1 cellular context compared by ENCODE assay signal in the genomic region with DNA sequence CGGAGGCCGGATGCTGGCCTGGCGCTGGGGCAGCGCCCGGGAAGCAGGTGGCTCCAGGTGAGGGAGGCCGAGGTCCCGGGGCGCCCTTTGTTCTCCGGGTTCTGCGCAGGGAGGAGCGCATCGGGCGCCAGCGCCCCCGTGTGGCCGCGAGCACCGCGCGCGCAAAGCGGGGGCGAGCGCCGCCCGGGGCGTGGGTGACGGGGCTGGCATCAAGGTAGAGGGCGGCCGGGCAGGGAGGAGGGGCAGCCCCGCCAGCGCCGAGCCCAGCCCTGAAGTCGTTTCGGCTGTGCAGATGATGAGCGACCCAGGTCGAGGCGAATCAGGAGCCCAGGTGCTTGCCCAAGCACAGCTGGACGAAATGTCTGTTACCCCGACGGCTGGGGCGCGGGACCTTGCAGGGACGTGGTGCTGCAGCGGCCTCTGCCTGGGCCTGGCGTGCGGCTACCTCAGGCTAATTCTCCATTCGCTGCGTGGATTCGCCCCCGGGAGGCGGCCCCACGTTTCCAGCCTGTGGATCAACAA.
TF ChIP-seq lines count a peak whose summit lies in the region.

No MANE protein-coding gene starts in this region.

TF ChIP-seq in HepG2, 621 proteins besides CTCF, POLR2A, EP300 and RAD21 (continued from another document and continues in another):
- TF ChIP-seq, protein P1, sequence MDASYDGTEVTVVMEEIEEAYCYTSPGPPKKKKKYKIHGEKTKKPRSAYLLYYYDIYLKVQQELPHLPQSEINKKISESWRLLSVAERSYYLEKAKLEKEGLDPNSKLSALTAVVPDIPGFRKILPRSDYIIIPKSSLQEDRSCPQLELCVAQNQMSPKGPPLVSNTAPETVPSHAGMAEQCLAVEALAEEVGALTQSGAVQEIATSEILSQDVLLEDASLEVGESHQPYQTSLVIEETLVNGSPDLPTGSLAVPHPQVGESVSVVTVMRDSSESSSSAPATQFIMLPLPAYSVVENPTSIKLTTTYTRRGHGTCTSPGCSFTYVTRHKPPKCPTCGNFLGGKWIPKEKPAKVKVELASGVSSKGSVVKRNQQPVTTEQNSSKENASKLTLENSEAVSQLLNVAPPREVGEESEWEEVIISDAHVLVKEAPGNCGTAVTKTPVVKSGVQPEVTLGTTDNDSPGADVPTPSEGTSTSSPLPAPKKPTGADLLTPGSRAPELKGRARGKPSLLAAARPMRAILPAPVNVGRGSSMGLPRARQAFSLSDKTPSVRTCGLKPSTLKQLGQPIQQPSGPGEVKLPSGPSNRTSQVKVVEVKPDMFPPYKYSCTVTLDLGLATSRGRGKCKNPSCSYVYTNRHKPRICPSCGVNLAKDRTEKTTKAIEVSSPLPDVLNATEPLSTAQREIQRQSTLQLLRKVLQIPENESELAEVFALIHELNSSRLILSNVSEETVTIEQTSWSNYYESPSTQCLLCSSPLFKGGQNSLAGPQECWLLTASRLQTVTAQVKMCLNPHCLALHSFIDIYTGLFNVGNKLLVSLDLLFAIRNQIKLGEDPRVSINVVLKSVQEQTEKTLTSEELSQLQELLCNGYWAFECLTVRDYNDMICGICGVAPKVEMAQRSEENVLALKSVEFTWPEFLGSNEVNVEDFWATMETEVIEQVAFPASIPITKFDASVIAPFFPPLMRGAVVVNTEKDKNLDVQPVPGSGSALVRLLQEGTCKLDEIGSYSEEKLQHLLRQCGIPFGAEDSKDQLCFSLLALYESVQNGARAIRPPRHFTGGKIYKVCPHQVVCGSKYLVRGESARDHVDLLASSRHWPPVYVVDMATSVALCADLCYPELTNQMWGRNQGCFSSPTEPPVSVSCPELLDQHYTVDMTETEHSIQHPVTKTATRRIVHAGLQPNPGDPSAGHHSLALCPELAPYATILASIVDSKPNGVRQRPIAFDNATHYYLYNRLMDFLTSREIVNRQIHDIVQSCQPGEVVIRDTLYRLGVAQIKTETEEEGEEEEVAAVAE (CRISPR knock-in tag; IDR thresholded peaks at IDR 0.05; ENCODE audit: borderline replicate concordance): no peak
- TF ChIP-seq, protein P2, sequence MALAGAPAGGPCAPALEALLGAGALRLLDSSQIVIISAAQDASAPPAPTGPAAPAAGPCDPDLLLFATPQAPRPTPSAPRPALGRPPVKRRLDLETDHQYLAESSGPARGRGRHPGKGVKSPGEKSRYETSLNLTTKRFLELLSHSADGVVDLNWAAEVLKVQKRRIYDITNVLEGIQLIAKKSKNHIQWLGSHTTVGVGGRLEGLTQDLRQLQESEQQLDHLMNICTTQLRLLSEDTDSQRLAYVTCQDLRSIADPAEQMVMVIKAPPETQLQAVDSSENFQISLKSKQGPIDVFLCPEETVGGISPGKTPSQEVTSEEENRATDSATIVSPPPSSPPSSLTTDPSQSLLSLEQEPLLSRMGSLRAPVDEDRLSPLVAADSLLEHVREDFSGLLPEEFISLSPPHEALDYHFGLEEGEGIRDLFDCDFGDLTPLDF (CRISPR knock-in tag; IDR thresholded peaks at IDR 0.05): no peak
- TF ChIP-seq NR2F1 (CRISPR knock-in tag; IDR thresholded peaks at IDR 0.05) (no peak), ZNF446 (CRISPR knock-in tag; IDR thresholded peaks at IDR 0.05) (no peak), ZNF260 (CRISPR knock-in tag; IDR thresholded peaks at IDR 0.05; ENCODE audit: borderline replicate concordance, low read depth) (no peak), PITX1 (CRISPR knock-in tag; IDR thresholded peaks at IDR 0.05) (no peak), ZNF768 (CRISPR knock-in tag; IDR thresholded peaks at IDR 0.05) (peak; percentile 50; the same call in 1 of the 2 replicates), SNAPC2 (CRISPR knock-in tag; IDR thresholded peaks at IDR 0.05) (no peak), ZNF205 (CRISPR knock-in tag; IDR thresholded peaks at IDR 0.05) (no peak), SIN3B (IDR thresholded peaks at IDR 0.05; ENCODE audit: low read length) (no peak), ZNF317 (CRISPR knock-in tag; IDR thresholded peaks at IDR 0.05) (no peak), CHD4 (IDR thresholded peaks at IDR 0.05; ENCODE audit: borderline replicate concordance, low read length) (no peak), ZNF720 (CRISPR knock-in tag; IDR thresholded peaks at IDR 0.05) (no peak), RBM22 (optimal IDR thresholded peaks at IDR 0.05; ENCODE audit: low read length) (no peak), BRCA1 (CRISPR knock-in tag; IDR thresholded peaks at IDR 0.05) (no peak), ZZZ3 (CRISPR knock-in tag; IDR thresholded peaks at IDR 0.05; ENCODE audit: borderline replicate concordance) (no peak), ZNF234 (CRISPR knock-in tag; conservative IDR thresholded peaks at IDR 0.05) (no peak), ZNF570 (CRISPR knock-in tag; IDR thresholded peaks at IDR 0.05; ENCODE audit: borderline replicate concordance) (no peak), SMYD3 (CRISPR knock-in tag; IDR thresholded peaks at IDR 0.05) (no peak), ZFP36L2 (CRISPR knock-in tag; IDR thresholded peaks at IDR 0.05) (no peak), HNF4G (IDR thresholded peaks at IDR 0.05; ENCODE audit: borderline replicate concordance, low read depth, low read length) (peak; percentile 23; the same call in 1 of the 2 replicates), HNF4G (CRISPR knock-in tag; IDR thresholded peaks at IDR 0.05; ENCODE audit: borderline replicate concordance, low read depth) (no peak), NFKB2 (CRISPR knock-in tag; IDR thresholded peaks at IDR 0.05; ENCODE audit: borderline replicate concordance) (no peak; the same call in 1 of the 2 replicates), NFIB (CRISPR knock-in tag; IDR thresholded peaks at IDR 0.05; ENCODE audit: borderline replicate concordance) (no peak), NR2F2 (IDR thresholded peaks at IDR 0.05; ENCODE audit: borderline replicate concordance, low read depth) (no peak), ZNF451 (CRISPR knock-in tag; IDR thresholded peaks at IDR 0.05) (0 out of 2 replicates have a peak, but pooled peaks have one; percentile 45), KDM5B (CRISPR knock-in tag; IDR thresholded peaks at IDR 0.05; ENCODE audit: borderline replicate concordance) (peak; percentile 56; the same call in 1 of the 2 replicates), GPN1 (CRISPR knock-in tag; IDR thresholded peaks at IDR 0.05; ENCODE audit: borderline replicate concordance) (no peak), ZNF329 (CRISPR knock-in tag; IDR thresholded peaks at IDR 0.05; ENCODE audit: low read depth) (no peak), ZBTB7A (CRISPR knock-in tag; IDR thresholded peaks at IDR 0.05) (0 out of 2 replicates have a peak, but pooled peaks have one; percentile 23), SP5 (CRISPR knock-in tag; IDR thresholded peaks at IDR 0.05; ENCODE audit: borderline replicate concordance, low read depth) (no peak), RBAK (CRISPR knock-in tag; IDR thresholded peaks at IDR 0.05) (no peak), HOXA9 (CRISPR knock-in tag; IDR thresholded peaks at IDR 0.05; ENCODE audit: borderline replicate concordance) (no peak), ZNF510 (CRISPR knock-in tag; IDR thresholded peaks at IDR 0.05; ENCODE audit: low read depth) (no peak), ZFY (CRISPR knock-in tag; IDR thresholded peaks at IDR 0.05) (peak; percentile 24; the same call in 1 of the 2 replicates), YY1 (IDR thresholded peaks at IDR 0.05; ENCODE audit: insufficient read depth, insufficient replicate concordance, low read depth, low read length) (peak; percentile 28), FOSL2 (CRISPR knock-in tag; IDR thresholded peaks at IDR 0.05) (no peak)
- TF ChIP-seq, protein P3, sequence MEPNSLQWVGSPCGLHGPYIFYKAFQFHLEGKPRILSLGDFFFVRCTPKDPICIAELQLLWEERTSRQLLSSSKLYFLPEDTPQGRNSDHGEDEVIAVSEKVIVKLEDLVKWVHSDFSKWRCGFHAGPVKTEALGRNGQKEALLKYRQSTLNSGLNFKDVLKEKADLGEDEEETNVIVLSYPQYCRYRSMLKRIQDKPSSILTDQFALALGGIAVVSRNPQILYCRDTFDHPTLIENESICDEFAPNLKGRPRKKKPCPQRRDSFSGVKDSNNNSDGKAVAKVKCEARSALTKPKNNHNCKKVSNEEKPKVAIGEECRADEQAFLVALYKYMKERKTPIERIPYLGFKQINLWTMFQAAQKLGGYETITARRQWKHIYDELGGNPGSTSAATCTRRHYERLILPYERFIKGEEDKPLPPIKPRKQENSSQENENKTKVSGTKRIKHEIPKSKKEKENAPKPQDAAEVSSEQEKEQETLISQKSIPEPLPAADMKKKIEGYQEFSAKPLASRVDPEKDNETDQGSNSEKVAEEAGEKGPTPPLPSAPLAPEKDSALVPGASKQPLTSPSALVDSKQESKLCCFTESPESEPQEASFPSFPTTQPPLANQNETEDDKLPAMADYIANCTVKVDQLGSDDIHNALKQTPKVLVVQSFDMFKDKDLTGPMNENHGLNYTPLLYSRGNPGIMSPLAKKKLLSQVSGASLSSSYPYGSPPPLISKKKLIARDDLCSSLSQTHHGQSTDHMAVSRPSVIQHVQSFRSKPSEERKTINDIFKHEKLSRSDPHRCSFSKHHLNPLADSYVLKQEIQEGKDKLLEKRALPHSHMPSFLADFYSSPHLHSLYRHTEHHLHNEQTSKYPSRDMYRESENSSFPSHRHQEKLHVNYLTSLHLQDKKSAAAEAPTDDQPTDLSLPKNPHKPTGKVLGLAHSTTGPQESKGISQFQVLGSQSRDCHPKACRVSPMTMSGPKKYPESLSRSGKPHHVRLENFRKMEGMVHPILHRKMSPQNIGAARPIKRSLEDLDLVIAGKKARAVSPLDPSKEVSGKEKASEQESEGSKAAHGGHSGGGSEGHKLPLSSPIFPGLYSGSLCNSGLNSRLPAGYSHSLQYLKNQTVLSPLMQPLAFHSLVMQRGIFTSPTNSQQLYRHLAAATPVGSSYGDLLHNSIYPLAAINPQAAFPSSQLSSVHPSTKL (CRISPR knock-in tag; IDR thresholded peaks at IDR 0.05): no peak
- TF ChIP-seq, protein P4, sequence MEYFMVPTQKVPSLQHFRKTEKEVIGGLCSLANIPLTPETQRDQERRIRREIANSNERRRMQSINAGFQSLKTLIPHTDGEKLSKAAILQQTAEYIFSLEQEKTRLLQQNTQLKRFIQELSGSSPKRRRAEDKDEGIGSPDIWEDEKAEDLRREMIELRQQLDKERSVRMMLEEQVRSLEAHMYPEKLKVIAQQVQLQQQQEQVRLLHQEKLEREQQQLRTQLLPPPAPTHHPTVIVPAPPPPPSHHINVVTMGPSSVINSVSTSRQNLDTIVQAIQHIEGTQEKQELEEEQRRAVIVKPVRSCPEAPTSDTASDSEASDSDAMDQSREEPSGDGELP (IDR thresholded peaks at IDR 0.05; ENCODE audit: borderline replicate concordance, low read depth): no peak
- TF ChIP-seq, protein P5, sequence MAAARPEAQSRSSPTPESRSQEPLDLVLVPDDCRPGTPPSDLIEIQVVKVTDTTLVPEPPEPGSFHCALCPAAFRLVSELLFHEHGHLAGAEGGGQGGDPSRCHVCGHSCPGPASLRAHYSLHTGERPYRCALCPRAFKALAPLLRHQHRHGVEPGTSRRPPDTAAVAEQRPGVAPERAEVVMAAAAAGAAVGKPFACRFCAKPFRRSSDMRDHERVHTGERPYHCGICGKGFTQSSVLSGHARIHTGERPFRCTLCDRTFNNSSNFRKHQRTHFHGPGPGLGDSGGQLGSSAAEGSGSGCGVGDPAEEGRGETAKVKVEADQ (CRISPR knock-in tag; IDR thresholded peaks at IDR 0.05; ENCODE audit: borderline replicate concordance): no peak
- TF ChIP-seq, protein P6, sequence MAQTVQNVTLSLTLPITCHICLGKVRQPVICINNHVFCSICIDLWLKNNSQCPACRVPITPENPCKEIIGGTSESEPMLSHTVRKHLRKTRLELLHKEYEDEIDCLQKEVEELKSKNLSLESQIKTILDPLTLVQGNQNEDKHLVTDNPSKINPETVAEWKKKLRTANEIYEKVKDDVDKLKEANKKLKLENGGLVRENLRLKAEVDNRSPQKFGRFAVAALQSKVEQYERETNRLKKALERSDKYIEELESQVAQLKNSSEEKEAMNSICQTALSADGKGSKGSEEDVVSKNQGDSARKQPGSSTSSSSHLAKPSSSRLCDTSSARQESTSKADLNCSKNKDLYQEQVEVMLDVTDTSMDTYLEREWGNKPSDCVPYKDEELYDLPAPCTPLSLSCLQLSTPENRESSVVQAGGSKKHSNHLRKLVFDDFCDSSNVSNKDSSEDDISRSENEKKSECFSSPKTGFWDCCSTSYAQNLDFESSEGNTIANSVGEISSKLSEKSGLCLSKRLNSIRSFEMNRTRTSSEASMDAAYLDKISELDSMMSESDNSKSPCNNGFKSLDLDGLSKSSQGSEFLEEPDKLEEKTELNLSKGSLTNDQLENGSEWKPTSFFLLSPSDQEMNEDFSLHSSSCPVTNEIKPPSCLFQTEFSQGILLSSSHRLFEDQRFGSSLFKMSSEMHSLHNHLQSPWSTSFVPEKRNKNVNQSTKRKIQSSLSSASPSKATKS (CRISPR knock-in tag; IDR thresholded peaks at IDR 0.05): no peak
- TF ChIP-seq, protein P7, sequence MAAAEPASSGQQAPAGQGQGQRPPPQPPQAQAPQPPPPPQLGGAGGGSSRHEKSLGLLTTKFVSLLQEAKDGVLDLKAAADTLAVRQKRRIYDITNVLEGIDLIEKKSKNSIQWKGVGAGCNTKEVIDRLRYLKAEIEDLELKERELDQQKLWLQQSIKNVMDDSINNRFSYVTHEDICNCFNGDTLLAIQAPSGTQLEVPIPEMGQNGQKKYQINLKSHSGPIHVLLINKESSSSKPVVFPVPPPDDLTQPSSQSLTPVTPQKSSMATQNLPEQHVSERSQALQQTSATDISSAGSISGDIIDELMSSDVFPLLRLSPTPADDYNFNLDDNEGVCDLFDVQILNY (CRISPR knock-in tag; conservative IDR thresholded peaks at IDR 0.05): no peak; the same call in 1 of the 2 replicates
- TF ChIP-seq, protein P8, sequence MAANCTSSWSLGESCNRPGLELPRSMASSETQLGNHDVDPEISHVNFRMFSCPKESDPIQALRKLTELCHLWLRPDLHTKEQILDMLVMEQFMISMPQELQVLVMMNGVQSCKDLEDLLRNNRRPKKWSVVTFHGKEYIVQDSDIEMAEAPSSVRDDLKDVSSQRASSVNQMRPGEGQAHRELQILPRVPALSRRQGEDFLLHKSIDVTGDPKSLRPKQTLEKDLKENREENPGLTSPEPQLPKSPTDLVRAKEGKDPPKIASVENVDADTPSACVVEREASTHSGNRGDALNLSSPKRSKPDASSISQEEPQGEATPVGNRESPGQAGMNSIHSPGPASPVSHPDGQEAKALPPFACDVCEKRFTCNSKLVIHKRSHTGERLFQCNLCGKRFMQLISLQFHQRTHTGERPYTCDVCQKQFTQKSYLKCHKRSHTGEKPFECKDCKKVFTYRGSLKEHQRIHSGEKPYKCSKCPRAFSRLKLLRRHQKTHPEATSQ (CRISPR knock-in tag; IDR thresholded peaks at IDR 0.05; ENCODE audit: borderline replicate concordance): no peak
